1 cellular context compared by ENCODE assay signal in the genomic region with DNA sequence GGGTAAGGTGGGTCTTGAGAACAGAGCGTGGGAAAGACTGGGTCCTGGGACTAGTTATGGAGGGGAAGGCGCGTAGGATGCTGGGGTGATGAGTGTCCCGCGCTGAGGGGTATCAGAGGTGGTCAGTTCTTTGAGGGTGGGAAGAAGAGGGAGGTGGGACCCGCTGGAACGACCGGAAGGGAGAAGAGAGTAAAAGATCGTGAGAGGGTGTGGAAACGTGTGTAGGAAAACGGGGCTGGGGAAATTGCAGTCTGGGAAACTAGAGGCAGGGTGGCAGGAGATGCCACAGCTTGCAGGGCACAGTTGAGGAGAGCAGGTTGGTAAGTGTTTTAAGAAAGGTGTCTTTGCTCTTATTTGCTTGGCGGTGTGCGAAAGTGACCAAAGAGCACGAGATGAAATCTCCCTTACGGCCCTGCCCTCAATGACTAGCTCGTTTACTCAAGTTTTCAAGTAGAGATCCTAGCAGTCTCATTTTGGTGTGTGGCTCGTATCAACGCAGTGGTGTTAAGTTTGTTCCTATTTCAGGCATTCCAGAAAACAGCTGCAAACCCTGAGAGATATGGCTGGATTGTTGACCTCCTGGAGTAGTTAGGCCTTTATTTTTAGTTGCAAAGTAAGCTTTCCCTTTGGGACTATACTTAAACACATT.
A peak's percentile ranks its signal among the peaks of the same experiment; 100 is the strongest.
TF ChIP-seq lines count a peak whose summit lies in the region.

No MANE protein-coding gene starts in this region.

TF ChIP-seq in K562, 482 proteins besides CTCF, POLR2A, EP300 and RAD21 (continues in another document):
- TF ChIP-seq HDAC6 (IDR thresholded peaks at IDR 0.05; ENCODE audit: low read depth, low read length) (no peak), SMAD1 (IDR thresholded peaks at IDR 0.05; ENCODE audit: low read depth, low read length, partially characterized antibody) (no peak), ZNF232 (CRISPR knock-in tag; IDR thresholded peaks at IDR 0.05) (no peak), FOSL1 (tag; conservative IDR thresholded peaks at IDR 0.05) (no peak), L3MBTL2 (IDR thresholded peaks at IDR 0.05) (no peak), ZNF253 (CRISPR knock-in tag; conservative IDR thresholded peaks at IDR 0.05) (no peak), KDM1A (IDR thresholded peaks at IDR 0.05) (no peak), TAL1 (IDR thresholded peaks at IDR 0.05) (0 out of 2 replicates have a peak, but pooled peaks have one; percentile 4), BHLHE40 (IDR thresholded peaks at IDR 0.05; ENCODE audit: low read length) (0 out of 2 replicates have a peak, but pooled peaks have one; percentile 6), ZNF134 (CRISPR knock-in tag; conservative IDR thresholded peaks at IDR 0.05) (no peak), MYC (IDR thresholded peaks at IDR 0.05; ENCODE audit: low read depth, low read length) (no peak), MYC (CRISPR knock-in tag; IDR thresholded peaks at IDR 0.05; ENCODE audit: borderline replicate concordance, low read depth) (0 out of 2 replicates have a peak, but pooled peaks have one; percentile 38), MTA2 (IDR thresholded peaks at IDR 0.05; ENCODE audit: low read depth) (no peak), NFE2L1 (tag; IDR thresholded peaks at IDR 0.05; ENCODE audit: borderline replicate concordance, low read depth) (no peak), ETV1 (tag; conservative IDR thresholded peaks at IDR 0.05; ENCODE audit: low read depth) (no peak; the same call in 1 of the 2 replicates), MAFK (IDR thresholded peaks at IDR 0.05; ENCODE audit: low read length) (no peak), STAG1 (CRISPR knock-in tag; IDR thresholded peaks at IDR 0.05; ENCODE audit: borderline replicate concordance) (no peak)
- TF ChIP-seq, protein P1, sequence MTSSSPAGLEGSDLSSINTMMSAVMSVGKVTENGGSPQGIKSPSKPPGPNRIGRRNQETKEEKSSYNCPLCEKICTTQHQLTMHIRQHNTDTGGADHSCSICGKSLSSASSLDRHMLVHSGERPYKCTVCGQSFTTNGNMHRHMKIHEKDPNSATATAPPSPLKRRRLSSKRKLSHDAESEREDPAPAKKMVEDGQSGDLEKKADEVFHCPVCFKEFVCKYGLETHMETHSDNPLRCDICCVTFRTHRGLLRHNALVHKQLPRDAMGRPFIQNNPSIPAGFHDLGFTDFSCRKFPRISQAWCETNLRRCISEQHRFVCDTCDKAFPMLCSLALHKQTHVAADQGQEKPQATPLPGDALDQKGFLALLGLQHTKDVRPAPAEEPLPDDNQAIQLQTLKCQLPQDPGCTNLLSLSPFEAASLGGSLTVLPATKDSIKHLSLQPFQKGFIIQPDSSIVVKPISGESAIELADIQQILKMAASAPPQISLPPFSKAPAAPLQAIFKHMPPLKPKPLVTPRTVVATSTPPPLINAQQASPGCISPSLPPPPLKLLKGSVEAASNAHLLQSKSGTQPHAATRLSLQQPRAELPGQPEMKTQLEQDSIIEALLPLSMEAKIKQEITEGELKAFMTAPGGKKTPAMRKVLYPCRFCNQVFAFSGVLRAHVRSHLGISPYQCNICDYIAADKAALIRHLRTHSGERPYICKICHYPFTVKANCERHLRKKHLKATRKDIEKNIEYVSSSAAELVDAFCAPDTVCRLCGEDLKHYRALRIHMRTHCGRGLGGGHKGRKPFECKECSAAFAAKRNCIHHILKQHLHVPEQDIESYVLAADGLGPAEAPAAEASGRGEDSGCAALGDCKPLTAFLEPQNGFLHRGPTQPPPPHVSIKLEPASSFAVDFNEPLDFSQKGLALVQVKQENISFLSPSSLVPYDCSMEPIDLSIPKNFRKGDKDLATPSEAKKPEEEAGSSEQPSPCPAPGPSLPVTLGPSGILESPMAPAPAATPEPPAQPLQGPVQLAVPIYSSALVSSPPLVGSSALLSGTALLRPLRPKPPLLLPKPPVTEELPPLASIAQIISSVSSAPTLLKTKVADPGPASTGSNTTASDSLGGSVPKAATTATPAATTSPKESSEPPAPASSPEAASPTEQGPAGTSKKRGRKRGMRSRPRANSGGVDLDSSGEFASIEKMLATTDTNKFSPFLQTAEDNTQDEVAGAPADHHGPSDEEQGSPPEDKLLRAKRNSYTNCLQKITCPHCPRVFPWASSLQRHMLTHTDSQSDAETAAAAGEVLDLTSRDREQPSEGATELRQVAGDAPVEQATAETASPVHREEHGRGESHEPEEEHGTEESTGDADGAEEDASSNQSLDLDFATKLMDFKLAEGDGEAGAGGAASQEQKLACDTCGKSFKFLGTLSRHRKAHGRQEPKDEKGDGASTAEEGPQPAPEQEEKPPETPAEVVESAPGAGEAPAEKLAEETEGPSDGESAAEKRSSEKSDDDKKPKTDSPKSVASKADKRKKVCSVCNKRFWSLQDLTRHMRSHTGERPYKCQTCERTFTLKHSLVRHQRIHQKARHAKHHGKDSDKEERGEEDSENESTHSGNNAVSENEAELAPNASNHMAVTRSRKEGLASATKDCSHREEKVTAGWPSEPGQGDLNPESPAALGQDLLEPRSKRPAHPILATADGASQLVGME (CRISPR knock-in tag; IDR thresholded peaks at IDR 0.05): 0 out of 2 replicates have a peak, but pooled peaks have one; percentile 4
- TF ChIP-seq, protein P2, sequence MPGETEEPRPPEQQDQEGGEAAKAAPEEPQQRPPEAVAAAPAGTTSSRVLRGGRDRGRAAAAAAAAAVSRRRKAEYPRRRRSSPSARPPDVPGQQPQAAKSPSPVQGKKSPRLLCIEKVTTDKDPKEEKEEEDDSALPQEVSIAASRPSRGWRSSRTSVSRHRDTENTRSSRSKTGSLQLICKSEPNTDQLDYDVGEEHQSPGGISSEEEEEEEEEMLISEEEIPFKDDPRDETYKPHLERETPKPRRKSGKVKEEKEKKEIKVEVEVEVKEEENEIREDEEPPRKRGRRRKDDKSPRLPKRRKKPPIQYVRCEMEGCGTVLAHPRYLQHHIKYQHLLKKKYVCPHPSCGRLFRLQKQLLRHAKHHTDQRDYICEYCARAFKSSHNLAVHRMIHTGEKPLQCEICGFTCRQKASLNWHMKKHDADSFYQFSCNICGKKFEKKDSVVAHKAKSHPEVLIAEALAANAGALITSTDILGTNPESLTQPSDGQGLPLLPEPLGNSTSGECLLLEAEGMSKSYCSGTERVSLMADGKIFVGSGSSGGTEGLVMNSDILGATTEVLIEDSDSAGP (CRISPR knock-in tag; IDR thresholded peaks at IDR 0.05): no peak
- TF ChIP-seq, protein P3, sequence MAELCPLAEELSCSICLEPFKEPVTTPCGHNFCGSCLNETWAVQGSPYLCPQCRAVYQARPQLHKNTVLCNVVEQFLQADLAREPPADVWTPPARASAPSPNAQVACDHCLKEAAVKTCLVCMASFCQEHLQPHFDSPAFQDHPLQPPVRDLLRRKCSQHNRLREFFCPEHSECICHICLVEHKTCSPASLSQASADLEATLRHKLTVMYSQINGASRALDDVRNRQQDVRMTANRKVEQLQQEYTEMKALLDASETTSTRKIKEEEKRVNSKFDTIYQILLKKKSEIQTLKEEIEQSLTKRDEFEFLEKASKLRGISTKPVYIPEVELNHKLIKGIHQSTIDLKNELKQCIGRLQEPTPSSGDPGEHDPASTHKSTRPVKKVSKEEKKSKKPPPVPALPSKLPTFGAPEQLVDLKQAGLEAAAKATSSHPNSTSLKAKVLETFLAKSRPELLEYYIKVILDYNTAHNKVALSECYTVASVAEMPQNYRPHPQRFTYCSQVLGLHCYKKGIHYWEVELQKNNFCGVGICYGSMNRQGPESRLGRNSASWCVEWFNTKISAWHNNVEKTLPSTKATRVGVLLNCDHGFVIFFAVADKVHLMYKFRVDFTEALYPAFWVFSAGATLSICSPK (IDR thresholded peaks at IDR 0.05; ENCODE audit: borderline replicate concordance): peak; percentile 67; the same call in 1 of the 2 replicates
- TF ChIP-seq, protein P4, sequence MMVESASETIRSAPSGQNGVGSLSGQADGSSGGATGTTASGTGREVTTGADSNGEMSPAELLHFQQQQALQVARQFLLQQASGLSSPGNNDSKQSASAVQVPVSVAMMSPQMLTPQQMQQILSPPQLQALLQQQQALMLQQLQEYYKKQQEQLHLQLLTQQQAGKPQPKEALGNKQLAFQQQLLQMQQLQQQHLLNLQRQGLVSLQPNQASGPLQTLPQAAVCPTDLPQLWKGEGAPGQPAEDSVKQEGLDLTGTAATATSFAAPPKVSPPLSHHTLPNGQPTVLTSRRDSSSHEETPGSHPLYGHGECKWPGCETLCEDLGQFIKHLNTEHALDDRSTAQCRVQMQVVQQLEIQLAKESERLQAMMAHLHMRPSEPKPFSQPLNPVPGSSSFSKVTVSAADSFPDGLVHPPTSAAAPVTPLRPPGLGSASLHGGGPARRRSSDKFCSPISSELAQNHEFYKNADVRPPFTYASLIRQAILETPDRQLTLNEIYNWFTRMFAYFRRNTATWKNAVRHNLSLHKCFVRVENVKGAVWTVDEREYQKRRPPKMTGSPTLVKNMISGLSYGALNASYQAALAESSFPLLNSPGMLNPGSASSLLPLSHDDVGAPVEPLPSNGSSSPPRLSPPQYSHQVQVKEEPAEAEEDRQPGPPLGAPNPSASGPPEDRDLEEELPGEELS (CRISPR knock-in tag; IDR thresholded peaks at IDR 0.05; ENCODE audit: borderline replicate concordance): no peak
- TF ChIP-seq, protein P5, sequence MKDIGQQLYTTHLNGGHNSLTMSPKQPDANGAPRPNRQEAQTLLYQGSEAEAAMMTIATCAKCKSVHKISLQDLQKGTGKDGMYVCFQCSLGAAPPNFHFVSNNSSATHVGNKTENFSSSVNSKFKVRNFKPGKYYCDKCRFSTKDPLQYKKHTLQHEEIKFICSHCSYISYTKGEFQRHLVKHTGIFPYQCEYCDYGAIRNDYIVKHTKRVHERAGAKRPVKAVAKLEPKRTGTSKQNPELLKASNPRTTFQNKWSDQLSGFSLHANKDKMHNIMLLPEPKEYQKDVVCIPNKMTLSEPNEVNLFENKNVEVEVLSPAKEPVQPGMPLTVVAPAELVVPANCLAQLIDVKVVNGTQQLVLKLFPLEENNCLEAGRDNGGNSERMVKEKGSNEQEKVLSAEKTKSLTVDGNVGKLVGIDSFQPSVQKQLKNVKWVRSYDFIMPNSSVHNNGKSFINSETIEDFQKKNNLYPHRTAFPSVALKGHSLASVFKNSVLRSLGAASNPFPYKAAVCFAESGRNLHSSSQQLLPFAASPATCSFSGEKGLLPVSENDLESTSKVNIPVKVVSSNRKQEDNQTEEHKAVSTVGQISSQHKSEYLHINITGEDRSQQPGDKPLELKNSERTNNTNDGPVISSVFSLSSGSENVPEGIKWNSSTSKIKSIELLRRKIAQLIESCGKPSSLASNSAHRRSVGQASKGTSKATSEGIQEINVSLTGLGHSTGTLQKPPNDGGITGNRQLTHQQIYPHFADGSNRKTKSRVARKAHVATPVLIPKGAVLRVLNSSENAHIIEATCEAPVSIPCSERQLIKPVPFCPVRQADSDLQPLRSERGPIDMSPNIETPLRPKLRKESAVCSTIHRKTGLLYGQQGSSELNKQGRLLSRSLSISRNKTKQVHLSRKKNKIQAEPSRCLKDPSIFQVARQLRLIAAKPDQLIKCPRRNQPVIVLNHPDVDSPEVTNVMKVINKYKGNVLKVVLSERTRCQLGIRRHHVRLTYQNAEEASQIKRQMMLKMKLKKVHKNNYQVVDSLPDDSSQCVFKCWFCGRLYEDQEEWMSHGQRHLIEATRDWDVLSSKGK (CRISPR knock-in tag; IDR thresholded peaks at IDR 0.05): no peak
- TF ChIP-seq, protein P6, sequence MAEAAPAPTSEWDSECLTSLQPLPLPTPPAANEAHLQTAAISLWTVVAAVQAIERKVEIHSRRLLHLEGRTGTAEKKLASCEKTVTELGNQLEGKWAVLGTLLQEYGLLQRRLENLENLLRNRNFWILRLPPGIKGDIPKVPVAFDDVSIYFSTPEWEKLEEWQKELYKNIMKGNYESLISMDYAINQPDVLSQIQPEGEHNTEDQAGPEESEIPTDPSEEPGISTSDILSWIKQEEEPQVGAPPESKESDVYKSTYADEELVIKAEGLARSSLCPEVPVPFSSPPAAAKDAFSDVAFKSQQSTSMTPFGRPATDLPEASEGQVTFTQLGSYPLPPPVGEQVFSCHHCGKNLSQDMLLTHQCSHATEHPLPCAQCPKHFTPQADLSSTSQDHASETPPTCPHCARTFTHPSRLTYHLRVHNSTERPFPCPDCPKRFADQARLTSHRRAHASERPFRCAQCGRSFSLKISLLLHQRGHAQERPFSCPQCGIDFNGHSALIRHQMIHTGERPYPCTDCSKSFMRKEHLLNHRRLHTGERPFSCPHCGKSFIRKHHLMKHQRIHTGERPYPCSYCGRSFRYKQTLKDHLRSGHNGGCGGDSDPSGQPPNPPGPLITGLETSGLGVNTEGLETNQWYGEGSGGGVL (CRISPR knock-in tag; IDR thresholded peaks at IDR 0.05): no peak
- TF ChIP-seq, protein P7, sequence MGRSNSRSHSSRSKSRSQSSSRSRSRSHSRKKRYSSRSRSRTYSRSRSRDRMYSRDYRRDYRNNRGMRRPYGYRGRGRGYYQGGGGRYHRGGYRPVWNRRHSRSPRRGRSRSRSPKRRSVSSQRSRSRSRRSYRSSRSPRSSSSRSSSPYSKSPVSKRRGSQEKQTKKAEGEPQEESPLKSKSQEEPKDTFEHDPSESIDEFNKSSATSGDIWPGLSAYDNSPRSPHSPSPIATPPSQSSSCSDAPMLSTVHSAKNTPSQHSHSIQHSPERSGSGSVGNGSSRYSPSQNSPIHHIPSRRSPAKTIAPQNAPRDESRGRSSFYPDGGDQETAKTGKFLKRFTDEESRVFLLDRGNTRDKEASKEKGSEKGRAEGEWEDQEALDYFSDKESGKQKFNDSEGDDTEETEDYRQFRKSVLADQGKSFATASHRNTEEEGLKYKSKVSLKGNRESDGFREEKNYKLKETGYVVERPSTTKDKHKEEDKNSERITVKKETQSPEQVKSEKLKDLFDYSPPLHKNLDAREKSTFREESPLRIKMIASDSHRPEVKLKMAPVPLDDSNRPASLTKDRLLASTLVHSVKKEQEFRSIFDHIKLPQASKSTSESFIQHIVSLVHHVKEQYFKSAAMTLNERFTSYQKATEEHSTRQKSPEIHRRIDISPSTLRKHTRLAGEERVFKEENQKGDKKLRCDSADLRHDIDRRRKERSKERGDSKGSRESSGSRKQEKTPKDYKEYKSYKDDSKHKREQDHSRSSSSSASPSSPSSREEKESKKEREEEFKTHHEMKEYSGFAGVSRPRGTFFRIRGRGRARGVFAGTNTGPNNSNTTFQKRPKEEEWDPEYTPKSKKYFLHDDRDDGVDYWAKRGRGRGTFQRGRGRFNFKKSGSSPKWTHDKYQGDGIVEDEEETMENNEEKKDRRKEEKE (IDR thresholded peaks at IDR 0.05; ENCODE audit: borderline replicate concordance in 1 of 2, control insufficient read depth in 1 of 2, low read depth in 2 of 2, low read length in 1 of 2): no peak
- TF ChIP-seq, protein P8, sequence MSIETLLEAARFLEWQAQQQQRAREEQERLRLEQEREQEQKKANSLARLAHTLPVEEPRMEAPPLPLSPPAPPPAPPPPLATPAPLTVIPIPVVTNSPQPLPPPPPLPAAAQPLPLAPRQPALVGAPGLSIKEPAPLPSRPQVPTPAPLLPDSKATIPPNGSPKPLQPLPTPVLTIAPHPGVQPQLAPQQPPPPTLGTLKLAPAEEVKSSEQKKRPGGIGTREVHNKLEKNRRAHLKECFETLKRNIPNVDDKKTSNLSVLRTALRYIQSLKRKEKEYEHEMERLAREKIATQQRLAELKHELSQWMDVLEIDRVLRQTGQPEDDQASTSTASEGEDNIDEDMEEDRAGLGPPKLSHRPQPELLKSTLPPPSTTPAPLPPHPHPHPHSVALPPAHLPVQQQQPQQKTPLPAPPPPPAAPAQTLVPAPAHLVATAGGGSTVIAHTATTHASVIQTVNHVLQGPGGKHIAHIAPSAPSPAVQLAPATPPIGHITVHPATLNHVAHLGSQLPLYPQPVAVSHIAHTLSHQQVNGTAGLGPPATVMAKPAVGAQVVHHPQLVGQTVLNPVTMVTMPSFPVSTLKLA (conservative IDR thresholded peaks at IDR 0.05): no peak
- TF ChIP-seq, protein P9, sequence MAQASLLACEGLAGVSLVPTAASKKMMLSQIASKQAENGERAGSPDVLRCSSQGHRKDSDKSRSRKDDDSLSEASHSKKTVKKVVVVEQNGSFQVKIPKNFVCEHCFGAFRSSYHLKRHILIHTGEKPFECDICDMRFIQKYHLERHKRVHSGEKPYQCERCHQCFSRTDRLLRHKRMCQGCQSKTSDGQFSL (CRISPR knock-in tag; IDR thresholded peaks at IDR 0.05): no peak
- TF ChIP-seq, protein P9 (tag; IDR thresholded peaks at IDR 0.05): no peak
